8 cellular contexts compared by ENCODE assay signal in the genomic region with DNA sequence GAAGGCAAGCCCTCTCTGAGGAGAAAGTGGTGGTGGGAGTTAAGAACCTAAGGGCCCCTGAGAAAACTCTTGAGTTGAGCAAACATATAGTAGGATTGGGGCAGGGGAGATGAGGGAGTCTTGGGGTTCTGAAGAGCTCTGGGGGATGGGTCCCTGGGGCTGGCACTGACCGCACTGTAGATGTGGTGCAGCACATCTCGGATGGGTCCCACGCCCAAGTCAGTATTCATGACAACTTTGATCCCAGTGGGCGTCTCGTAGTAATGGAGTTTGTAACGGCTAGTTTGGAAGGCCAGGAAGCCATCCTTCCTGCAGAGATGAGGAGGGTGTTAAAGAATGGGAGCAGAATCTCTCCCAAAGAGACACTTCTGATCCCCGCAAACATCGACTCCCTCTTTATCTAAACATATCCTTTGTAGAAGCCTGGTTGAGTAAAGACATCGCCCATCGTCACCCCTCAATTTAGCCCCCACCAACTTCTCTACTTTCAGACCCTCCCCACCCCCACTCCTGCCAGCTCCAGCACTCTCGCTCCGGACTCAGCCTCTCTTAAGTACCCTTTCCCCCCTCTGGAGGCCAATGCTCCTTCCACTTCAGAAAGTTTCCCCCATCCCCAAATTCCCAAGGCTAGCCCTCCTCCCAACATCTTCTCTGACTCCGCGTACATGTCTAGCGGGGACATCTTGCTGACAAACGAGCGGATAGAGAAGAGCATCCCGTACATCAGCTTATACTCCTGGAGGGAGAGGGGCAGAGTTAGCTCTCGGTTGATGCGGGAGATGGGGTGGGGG. TPM values are rescaled to one million over a fixed set of nuclear protein-coding genes. Genes with fewer than 3 reads are reported as not detected.
DNase-seq lines count a peak whose midpoint lies in the region; ATAC-seq and TF ChIP-seq lines count a peak whose summit lies in the region.

No MANE protein-coding gene starts in this region.

- no peaks in the 10 kb centered on the region for H3K9me3 Mint-ChIP-seq in CD4-positive, alpha-beta T cell

- no peak for TF ChIP-seq CTCF in CD4-positive, alpha-beta T cell (IDR thresholded peaks at IDR 0.05)
- TF ChIP-seq CTCF in NB4 (IDR thresholded peaks at IDR 0.05; ENCODE audit: low read depth, low read length), result no peak
- TF ChIP-seq CTCF in neural cell (IDR thresholded peaks at IDR 0.05; ENCODE audit: poor library complexity, severe bottlenecking), result no peak

- no peak for TF ChIP-seq POLR2A in NB4 (IDR thresholded peaks at IDR 0.05; ENCODE audit: extremely low read depth, insufficient read length)

- TF ChIP-seq RAD21 in neural cell (conservative IDR thresholded peaks at IDR 0.05), result no peak

- H3K36me3 Mint-ChIP-seq in CD4-positive, alpha-beta T cell (ENCODE audit: low read depth), result peaks cover 42% of the 10 kb centered on the region

- H3K27me3 Mint-ChIP-seq in CD4-positive, alpha-beta T cell, result no peaks in the 10 kb centered on the region

- peaks cover 29% of the 10 kb centered on the region for H3K4me1 ChIP-seq in effector memory CD4-positive, alpha-beta T cell (ENCODE audit: control insufficient read depth, insufficient read depth, low read length, poor library complexity, severe bottlenecking)

- DNase-seq in CD4-positive, alpha-beta T cell, result no peak
- DNase-seq in NB4 (ENCODE audit: low read depth) (no peak), medulla oblongata (ENCODE audit: extremely low spot score) (no peak)
- DNase-seq in effector memory CD4-positive, alpha-beta T cell, result no peak

- peaks cover 7% of the 10 kb centered on the region for H3K36me3 ChIP-seq in effector memory CD4-positive, alpha-beta T cell (ENCODE audit: control insufficient read depth, insufficient read depth, low read length)
- H3K36me3 ChIP-seq in neural cell (ENCODE audit: insufficient read depth, low read length), result no peaks in the 10 kb centered on the region

- H3K79me2 ChIP-seq in neural cell (replicated peaks; ENCODE audit: insufficient read depth, low read length), result peaks cover 41% of the 10 kb centered on the region

- peak overlapping the region; percentile 73 for H2AFZ ChIP-seq in neural cell (ENCODE audit: low read depth, low read length)

- H3K4me2 ChIP-seq in neural cell (ENCODE audit: low read length), result peak overlapping the region; percentile 100

- intact Hi-C loops in CD4-positive, alpha-beta T cell (cut with DNase I, micrococcal nuclease), result loop anchor here (1.0 to 5.0 kb wide), 4 partner anchors 15 to 314 kb away; a partner anchor contains a TSS

- CTCF ChIA-PET in CD4-positive, alpha-beta T cell (lab: Charles Lee), result interaction anchor here (1.0 to 2.6 kb wide), 7 partner anchors 15 to 143 kb away, joined by 3 to 12 read pairs (median 7); a partner anchor contains a TSS

- no peaks in the 10 kb centered on the region for H3K9me2 ChIP-seq in neural cell (ENCODE audit: insufficient read depth, low read length)

- H3K27ac ChIP-seq in CD4-positive, alpha-beta T cell (ENCODE audit: low read depth, low read length), result peak overlapping the region; percentile 83
- peak overlapping the region; percentile 89 for H3K27ac ChIP-seq in effector memory CD4-positive, alpha-beta T cell (ENCODE audit: insufficient read depth, low read length, poor library complexity, severe bottlenecking)
- H3K27ac ChIP-seq in neural cell (ENCODE audit: low read length), result peak overlapping the region; percentile 78

- no peak for ATAC-seq in CD4-positive, alpha-beta T cell (ENCODE audit: poor library complexity)
- ATAC-seq in GM19463 (IDR thresholded peaks at IDR 0.05; ENCODE audit: unreplicated experiment), result no peak
- ATAC-seq in GM18519 (IDR thresholded peaks at IDR 0.05; ENCODE audit: low FRiP score, unreplicated experiment), result no peak
- ATAC-seq in HG03097 (IDR thresholded peaks at IDR 0.05; ENCODE audit: low FRiP score, unreplicated experiment), result no peak

- no peaks in the 10 kb centered on the region for H3K27me3 ChIP-seq in CD4-positive, alpha-beta T cell (ENCODE audit: control insufficient read depth, insufficient read depth, low read length)
- no peaks in the 10 kb centered on the region for H3K27me3 ChIP-seq in effector memory CD4-positive, alpha-beta T cell (replicated peaks; ENCODE audit: control insufficient read depth, insufficient read depth, low read length, poor library complexity, severe bottlenecking)
- no peaks in the 10 kb centered on the region for H3K27me3 ChIP-seq in neural cell (ENCODE audit: insufficient read depth, low read depth, low read length)

- H3K9me3 ChIP-seq in CD4-positive, alpha-beta T cell (ENCODE audit: control insufficient read depth, low read length), result no peaks in the 10 kb centered on the region
- H3K9me3 ChIP-seq in effector memory CD4-positive, alpha-beta T cell (ENCODE audit: control insufficient read depth, low read length), result no peaks in the 10 kb centered on the region
- no peaks in the 10 kb centered on the region for H3K9me3 ChIP-seq in neural cell (ENCODE audit: low read length)

- peaks cover 46% of the 10 kb centered on the region for H3K4me1 Mint-ChIP-seq in CD4-positive, alpha-beta T cell (ENCODE audit: low read depth)

- no peaks in the 10 kb centered on the region for H3F3A ChIP-seq in neural cell (ENCODE audit: insufficient read depth, low read length, poor library complexity, severe bottlenecking)

- TF ChIP-seq EP300 in neural cell (conservative IDR thresholded peaks at IDR 0.05; ENCODE audit: poor library complexity, severe bottlenecking), result no peak

- H3K27ac Mint-ChIP-seq in CD4-positive, alpha-beta T cell, result peak overlapping the region; percentile 90

- peak overlapping the region; percentile 89 for H3K9ac ChIP-seq in neural cell (ENCODE audit: low read length)

- H3K4me3 ChIP-seq in NB4 (ENCODE audit: low read depth, low read length) (peak overlapping the region; percentile 88), neural cell (ENCODE audit: low read length) (peak overlapping the region; percentile 91)
- peak overlapping the region; percentile 94 for H3K4me3 ChIP-seq in effector memory CD4-positive, alpha-beta T cell (ENCODE audit: insufficient read depth, low read depth, low read length, poor library complexity, severe bottlenecking)

- POLR2A ChIA-PET in CD4-positive, alpha-beta T cell (lab: Charles Lee), result interaction anchor here (1.0 to 5.3 kb wide), 17 partner anchors 9 to 446 kb away, joined by 3 to 60 read pairs (median 5); a partner anchor contains a TSS

- H4K20me1 ChIP-seq in neural cell (ENCODE audit: insufficient read depth), result no peaks in the 10 kb centered on the region

- H3K4me3 Mint-ChIP-seq in CD4-positive, alpha-beta T cell, result peak overlapping the region; percentile 97

TF ChIP-seq in neural cell, 6 proteins besides CTCF, POLR2A, EP300 and RAD21:
- TF ChIP-seq SMC3 (conservative IDR thresholded peaks at IDR 0.05; ENCODE audit: poor library complexity), result no peak
- TF ChIP-seq MXI1 (conservative IDR thresholded peaks at IDR 0.05; ENCODE audit: poor library complexity, severe bottlenecking), result no peak
- TF ChIP-seq, protein P1, sequence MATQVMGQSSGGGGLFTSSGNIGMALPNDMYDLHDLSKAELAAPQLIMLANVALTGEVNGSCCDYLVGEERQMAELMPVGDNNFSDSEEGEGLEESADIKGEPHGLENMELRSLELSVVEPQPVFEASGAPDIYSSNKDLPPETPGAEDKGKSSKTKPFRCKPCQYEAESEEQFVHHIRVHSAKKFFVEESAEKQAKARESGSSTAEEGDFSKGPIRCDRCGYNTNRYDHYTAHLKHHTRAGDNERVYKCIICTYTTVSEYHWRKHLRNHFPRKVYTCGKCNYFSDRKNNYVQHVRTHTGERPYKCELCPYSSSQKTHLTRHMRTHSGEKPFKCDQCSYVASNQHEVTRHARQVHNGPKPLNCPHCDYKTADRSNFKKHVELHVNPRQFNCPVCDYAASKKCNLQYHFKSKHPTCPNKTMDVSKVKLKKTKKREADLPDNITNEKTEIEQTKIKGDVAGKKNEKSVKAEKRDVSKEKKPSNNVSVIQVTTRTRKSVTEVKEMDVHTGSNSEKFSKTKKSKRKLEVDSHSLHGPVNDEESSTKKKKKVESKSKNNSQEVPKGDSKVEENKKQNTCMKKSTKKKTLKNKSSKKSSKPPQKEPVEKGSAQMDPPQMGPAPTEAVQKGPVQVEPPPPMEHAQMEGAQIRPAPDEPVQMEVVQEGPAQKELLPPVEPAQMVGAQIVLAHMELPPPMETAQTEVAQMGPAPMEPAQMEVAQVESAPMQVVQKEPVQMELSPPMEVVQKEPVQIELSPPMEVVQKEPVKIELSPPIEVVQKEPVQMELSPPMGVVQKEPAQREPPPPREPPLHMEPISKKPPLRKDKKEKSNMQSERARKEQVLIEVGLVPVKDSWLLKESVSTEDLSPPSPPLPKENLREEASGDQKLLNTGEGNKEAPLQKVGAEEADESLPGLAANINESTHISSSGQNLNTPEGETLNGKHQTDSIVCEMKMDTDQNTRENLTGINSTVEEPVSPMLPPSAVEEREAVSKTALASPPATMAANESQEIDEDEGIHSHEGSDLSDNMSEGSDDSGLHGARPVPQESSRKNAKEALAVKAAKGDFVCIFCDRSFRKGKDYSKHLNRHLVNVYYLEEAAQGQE (IDR thresholded peaks at IDR 0.05; ENCODE audit: borderline replicate concordance), result no peak
- TF ChIP-seq EZH2 (IDR thresholded peaks at IDR 0.05; ENCODE audit: borderline replicate concordance, insufficient read depth, low read length, poor library complexity, severe bottlenecking), result no peak
- TF ChIP-seq TAF1 (IDR thresholded peaks at IDR 0.05; ENCODE audit: low read depth), result no peak
- no peak for TF ChIP-seq POLR2AphosphoS5 (IDR thresholded peaks at IDR 0.05)

RNA-seq across cellular contexts. Expression of a gene that starts 0.7 kb away (rescaled TPM):
- total RNA-seq in CD4-positive, alpha-beta T cell, result 10 to 100 TPM; 39.3 to 39.5 TPM
- 34.0 and 38.3 TPM in 2 replicates for polyA plus RNA-seq in neural cell
- polyA minus RNA-seq in neural cell, result 28.7 and 35.8 TPM in 2 replicates

RNA-seq across cellular contexts. Expression of a gene that starts 1.0 kb away (rescaled TPM):
- 10 to 100 TPM; 20.6 to 21.9 TPM for total RNA-seq in CD4-positive, alpha-beta T cell
- 48.7 and 52.0 TPM in 2 replicates for polyA plus RNA-seq in neural cell
- polyA minus RNA-seq in neural cell, result 43.9 and 51.1 TPM in 2 replicates

RNA-seq across cellular contexts. Expression of a gene that starts 1.4 kb away (rescaled TPM):
- total RNA-seq in CD4-positive, alpha-beta T cell, result 1 to 10 TPM; 7.1 to 8.2 TPM
- 5.6 and 7.6 TPM in 2 replicates for polyA plus RNA-seq in neural cell
- polyA minus RNA-seq in neural cell, result 1.4 and 2.2 TPM in 2 replicates

RNA-seq across cellular contexts. Expression of a gene that starts 14.9 kb away (rescaled TPM):
- 1 to 10 TPM; 3.2 to 3.5 TPM for total RNA-seq in CD4-positive, alpha-beta T cell
- polyA plus RNA-seq in neural cell, result 69.9 and 81.4 TPM in 2 replicates
- 22.6 and 45.8 TPM in 2 replicates for polyA minus RNA-seq in neural cell

RNA-seq across cellular contexts. Expression of a gene that starts 42.4 kb away (rescaled TPM):
- 100 to 1,000 TPM; 263 to 297 TPM for total RNA-seq in CD4-positive, alpha-beta T cell
- 115 and 159 TPM in 2 replicates for polyA plus RNA-seq in neural cell
- polyA minus RNA-seq in neural cell, result 296 and 321 TPM in 2 replicates
